Comparison of ENCODE assay signal across 37 cellular contexts in genomic region chr9:98451576-98451975, GRCh38.
A peak's percentile ranks its signal among the peaks of the same experiment; 100 is the strongest.
DNase-seq lines count a peak whose midpoint lies in the region; ATAC-seq, FAIRE-seq and TF ChIP-seq lines count a peak whose summit lies in the region.
"Had no signal": no experiment of that assay in that cellular context is flagged by ENCODE, and none has a peak within 500 bp of the region (broad histone marks: within the 10 kb centered on the region; RNA-seq: fewer than 3 reads in every experiment).

No MANE protein-coding gene starts in this region.

- peak overlapping the region; percentile 15 for H3K27ac Mint-ChIP-seq in neural progenitor cell
- H3K27ac Mint-ChIP-seq: B cell; CD14-positive monocyte; CD4-positive, alpha-beta memory T cell; CD4-positive, alpha-beta T cell; CD8-positive, alpha-beta memory T cell; CD8-positive, alpha-beta T cell had no signal

- TF ChIP-seq CTCF in K562 (IDR thresholded peaks at IDR 0.05 in 2 of 3, conservative IDR thresholded peaks at IDR 0.05 in 1 of 3; ENCODE audit: insufficient read depth in 2 of 3, low read depth in 1 of 3, low read length in 3 of 3) (no peak), coronary artery (IDR thresholded peaks at IDR 0.05) (no peak), H1 (IDR thresholded peaks at IDR 0.05; ENCODE audit: control extremely low read depth in 1 of 3, insufficient read depth in 1 of 3, low read depth in 1 of 3, low read length in 3 of 3) (no peak), neural progenitor cell (IDR thresholded peaks at IDR 0.05) (no peak)

- H4K20me1 ChIP-seq in K562 (replicated peaks; ENCODE audit: control insufficient read depth, insufficient read depth, low read length) (no peaks in the 10 kb centered on the region), H1 (replicated peaks in 1 of 2; ENCODE audit: control insufficient read depth in 1 of 2, insufficient read depth in 2 of 2, low read length in 2 of 2) (no peaks in the 10 kb centered on the region), neural progenitor cell (ENCODE audit: low read depth) (no peaks in the 10 kb centered on the region)
- H4K20me1 ChIP-seq: BLaER1; BLaER1 treated with 17β-estradiol and CSF1 and Interleukin-3, amounts not matched to agents 10 nM and 100 nM had no signal

- H4K5ac ChIP-seq in H1 (ENCODE audit: insufficient read length, low read depth, low read length), result no peak overlapping the region

- no peak overlapping the region for H2AFZ ChIP-seq in K562 (ENCODE audit: low read depth, low read length)
- H2AFZ ChIP-seq in H1 (ENCODE audit: low read length), result no peak overlapping the region
- H2AFZ ChIP-seq in neural progenitor cell (replicated peaks), result no peak overlapping the region

- H3K14ac ChIP-seq in H1 (ENCODE audit: insufficient read length), result no peak overlapping the region

- ATAC-seq in K562 (no peak), HG03175 (IDR thresholded peaks at IDR 0.05; ENCODE audit: unreplicated experiment) (no peak), HG03196 (IDR thresholded peaks at IDR 0.05; ENCODE audit: unreplicated experiment) (no peak)
- ATAC-seq: A549; CD8-positive, alpha-beta T cell had no signal

- H3K36me3 Mint-ChIP-seq in neural progenitor cell, result no peaks in the 10 kb centered on the region
- H3K36me3 Mint-ChIP-seq: CD14-positive monocyte; CD4-positive, alpha-beta memory T cell; CD8-positive, alpha-beta memory T cell; CD8-positive, alpha-beta T cell had no signal

- no peak overlapping the region for H2AK5ac ChIP-seq in H1 (ENCODE audit: low read depth, low read length)

- TF ChIP-seq RAD21 in K562 (CRISPR knock-in tag; conservative IDR thresholded peaks at IDR 0.05 in 1 of 2, IDR thresholded peaks at IDR 0.05 in 1 of 2), result no peak
- TF ChIP-seq RAD21 in H1 (IDR thresholded peaks at IDR 0.05 in 1 of 2, conservative IDR thresholded peaks at IDR 0.05 in 1 of 2; ENCODE audit: low read depth in 2 of 2, low read length in 2 of 2), result no peak

- no peak overlapping the region for H2BK120ac ChIP-seq in H1 (replicated peaks; ENCODE audit: low read depth, low read length)

- H2BK12ac ChIP-seq in H1 (ENCODE audit: low read depth, low read length), result no peak overlapping the region

- H3K56ac ChIP-seq in H1 (replicated peaks; ENCODE audit: insufficient read length, low read depth, low read length), result no peak overlapping the region

- DNase-seq in K562 (ENCODE audit: extremely low read depth in 1 of 4, low spot score in 3 of 4), result no peak
- peak; percentile 50 for DNase-seq in coronary artery (ENCODE audit: low spot score)
- no peak for DNase-seq in H1 (ENCODE audit: low read depth in 1 of 2, low spot score in 2 of 2)
- no peak for DNase-seq in neural progenitor cell (ENCODE audit: low spot score)
- no peak for DNase-seq in stimulated activated naive CD4-positive, alpha-beta T cell (lab: John Stamatoyannopoulos, UW)
- no peak for DNase-seq in activated CD4-positive, CD25-positive, alpha-beta regulatory T cell treated with anti-CD3 and anti-CD28 coated beads, Interleukin-2, amount 50 U/mL, for 72 hours
- DNase-seq: 8988T; ACHN; AML-193; BE2C; C1 segment of cervical spinal cord; Caco-2; Calu3; CD4-positive, alpha-beta memory T cell; CD4-positive, alpha-beta T cell; CD4-positive, CD25-positive, alpha-beta regulatory T cell; CD8-positive, alpha-beta memory T cell; CD8-positive, alpha-beta T cell; COR-L47; DMS 273 treated with DMSO at 0.1 percent for 48 hours; DMS153; DMS53; DMS79; DMS79 treated with DMSO at 0.1 percent for 48 hours; DND-41; EL had no signal

- H3K23me2 ChIP-seq in H1 (ENCODE audit: low read depth, low read length), result no peaks in the 10 kb centered on the region

- no peak overlapping the region for H3K27ac ChIP-seq in K562 (ENCODE audit: extremely low read depth, low read depth, low read length)
- no peak overlapping the region for H3K27ac ChIP-seq in coronary artery
- H3K27ac ChIP-seq in H1 (ENCODE audit: low read depth, low read length), result no peak overlapping the region
- H3K27ac ChIP-seq in neural progenitor cell, result no peak overlapping the region
- H3K27ac ChIP-seq: 22Rv1; A549; BLaER1; BLaER1 treated with 17β-estradiol and CSF1 and Interleukin-3, amounts not matched to agents 10 nM and 100 nM; C4-2B had no signal

- H3K27me3 ChIP-seq in K562 (ENCODE audit: control insufficient read depth in 2 of 2, insufficient read depth in 2 of 2, low read length in 2 of 2) (peaks cover 0 to 4% of the 10 kb centered on the region in 2 experiments; a peak in 1 of 5 replicates), H1 (replicated peaks in 1 of 4; ENCODE audit: control insufficient read depth in 3 of 4, extremely low read depth in 1 of 4, insufficient read depth in 3 of 4, low read length in 3 of 4) (no peaks in the 10 kb centered on the region; a peak in 1 of 7 replicates), neural progenitor cell (no peaks in the 10 kb centered on the region)
- H3K27me3 ChIP-seq: BE2C; BLaER1; BLaER1 treated with 17β-estradiol and CSF1 and Interleukin-3, amounts not matched to agents 10 nM and 100 nM had no signal

- H3K4me3 ChIP-seq in K562, result no peak overlapping the region
- H3K4me3 ChIP-seq in coronary artery, result no peak overlapping the region
- no peak overlapping the region for H3K4me3 ChIP-seq in H1 (ENCODE audit: extremely low read depth in 1 of 4, insufficient read depth in 2 of 4, low read depth in 3 of 4, low read length in 4 of 4)
- no peak overlapping the region for H3K4me3 ChIP-seq in neural progenitor cell
- H3K4me3 ChIP-seq: A549; BLaER1; BLaER1 treated with 17β-estradiol and CSF1 and Interleukin-3, amounts not matched to agents 10 nM and 100 nM had no signal

- peak overlapping the region; percentile 14; the same call in 1 of the 2 replicates for H4K8ac ChIP-seq in H1 (ENCODE audit: extremely low read depth, insufficient read depth, low read length)

- H3K9me3 Mint-ChIP-seq in neural progenitor cell, result no peaks in the 10 kb centered on the region
- H3K9me3 Mint-ChIP-seq: CD14-positive monocyte; CD4-positive, alpha-beta T cell; CD4-positive, CD25-positive, alpha-beta regulatory T cell; CD8-positive, alpha-beta memory T cell; CD8-positive, alpha-beta T cell had no signal

- peaks cover 8% of the 10 kb centered on the region for H3K27me3 Mint-ChIP-seq in neural progenitor cell (ENCODE audit: insufficient read depth, low read depth)

- H3F3A ChIP-seq in neural progenitor cell (ENCODE audit: low read depth), result no peaks in the 10 kb centered on the region

- H2BK5ac ChIP-seq in H1 (ENCODE audit: low read depth, low read length), result no peak overlapping the region

- H3K9ac ChIP-seq in K562 (ENCODE audit: insufficient read depth in 1 of 2, low read depth in 2 of 2, low read length in 2 of 2) (no peak overlapping the region), H1 (replicated peaks in 1 of 4; ENCODE audit: extremely low read depth in 1 of 4, low read depth in 3 of 4, low read length in 3 of 4) (no peak overlapping the region), neural progenitor cell (no peak overlapping the region)
- H3K9ac ChIP-seq: BLaER1; BLaER1 treated with 17β-estradiol and CSF1 and Interleukin-3, amounts not matched to agents 10 nM and 100 nM had no signal

- in situ Hi-C loops in K562 (cut with MboI), result no loop called here

- H2BK20ac ChIP-seq in H1 (ENCODE audit: low read length), result no peak overlapping the region

- H3K4me1 ChIP-seq in K562 (replicated peaks in 1 of 2; ENCODE audit: control insufficient read depth in 2 of 2, insufficient read depth in 2 of 2, low read length in 2 of 2) (peaks cover 0 to 4% of the 10 kb centered on the region in 2 experiments; a peak in 3 of 5 replicates), H1 (replicated peaks in 1 of 4; ENCODE audit: control insufficient read depth in 3 of 4, insufficient read depth in 4 of 4, low read length in 3 of 4) (peaks cover 0 to 3% (median 2%) of the 10 kb centered on the region in 4 experiments; a peak in 3 of 7 replicates), neural progenitor cell (no peaks in the 10 kb centered on the region)
- H3K4me1 ChIP-seq: A549, BE2C, BLaER1, Caco-2 had no signal

- H3K18ac ChIP-seq in H1 (ENCODE audit: extremely low read depth, low read length), result no peak overlapping the region

- no peak overlapping the region for H3K4ac ChIP-seq in H1 (replicated peaks; ENCODE audit: insufficient read length, low read depth, low read length)

- H3K23ac ChIP-seq in H1 (ENCODE audit: insufficient read length), result no peak overlapping the region

- POLR2A ChIA-PET in K562 (lab: Yijun Ruan, JAX), result interaction anchor here (1.4 kb wide), 1 partner anchor 9 kb away, joined by 8 read pairs; no protein-coding TSS in a partner anchor
- POLR2A ChIA-PET in H1 (lab: Charles Lee; ENCODE audit: partially characterized antibody), result interaction anchor here (1.4 kb wide), 1 partner anchor 8 kb away, joined by 3 read pairs; no protein-coding TSS in a partner anchor

- FAIRE-seq in K562 (lab: Jason Lieb, UNC) (no peak), H1 (lab: Jason Lieb, UNC) (no peak)
- FAIRE-seq: A204.1, A549, D721Med had no signal

- H3K9me3 ChIP-seq in K562 (replicated peaks; ENCODE audit: control insufficient read depth, insufficient read depth, low read depth, low read length) (no peaks in the 10 kb centered on the region), H1 (ENCODE audit: insufficient read depth in 2 of 2, low read depth in 1 of 2, low read length in 1 of 2) (peaks cover 0 to 3% of the 10 kb centered on the region in 2 experiments; a peak in 1 of 4 replicates), neural progenitor cell (ENCODE audit: low read depth) (no peaks in the 10 kb centered on the region)
- H3K9me3 ChIP-seq: A549; BE2C; BLaER1; BLaER1 treated with 17β-estradiol and CSF1 and Interleukin-3, amounts not matched to agents 10 nM and 100 nM; Caco-2 had no signal

- intact Hi-C loops in K562 (cut with micrococcal nuclease), result no loop called here

- no peaks in the 10 kb centered on the region for H3K9me1 ChIP-seq in K562 (ENCODE audit: control insufficient read depth, insufficient read depth, low read length)

- no peak overlapping the region for H3K4me3 Mint-ChIP-seq in neural progenitor cell
- H3K4me3 Mint-ChIP-seq: B cell; CD14-positive monocyte; CD4-positive, alpha-beta memory T cell; CD4-positive, alpha-beta T cell; CD4-positive, CD25-positive, alpha-beta regulatory T cell; CD8-positive, alpha-beta memory T cell; CD8-positive, alpha-beta T cell had no signal

- no peak overlapping the region for H3K4me2 ChIP-seq in K562 (ENCODE audit: insufficient read depth, low read length)
- H3K4me2 ChIP-seq in H1 (ENCODE audit: insufficient read depth in 1 of 2, low read depth in 2 of 2, low read length in 2 of 2), result no peak overlapping the region
- no peak overlapping the region for H3K4me2 ChIP-seq in neural progenitor cell
- H3K4me2 ChIP-seq: A549; BLaER1; BLaER1 treated with 17β-estradiol and CSF1 and Interleukin-3, amounts not matched to agents 10 nM and 100 nM had no signal

- 0% methylated on average over 1 of the region's 1 CpG for WGBS in K562 (ENCODE audit: insufficient coverage, low coverage, missing lambda C conversion rate)
- WGBS in H1 (ENCODE audit: extremely low coverage in 1 of 2, insufficient coverage in 1 of 2, insufficient read length in 1 of 2, insufficient replicate concordance in 2 of 2, low coverage in 1 of 2, low lambda C conversion rate in 2 of 2, missing lambda C conversion rate in 1 of 2), 2 experiments, result 85% methylated on average over 1 of the region's 1 CpG; no CpG with 5 or more reads in 1 of the 2 experiments

- no TSS peak for BruUV-seq in K562 (replicated peaks; lab: Mats Ljungman, UMichigan)

- no peak overlapping the region for H4K91ac ChIP-seq in H1 (replicated peaks; ENCODE audit: insufficient read length, low read length)

- CTCF ChIA-PET in K562 (lab: Yijun Ruan, JAX; ENCODE audit: low intra/inter-chr PET ratio) (no interaction called here), H1 (lab: Charles Lee; ENCODE audit: partially characterized antibody) (interaction anchor here (0.6 kb wide), 1 partner anchor 100 kb away, joined by 3 read pairs; no protein-coding TSS in a partner anchor)

- no peak for TF ChIP-seq EP300 in K562 (IDR thresholded peaks at IDR 0.05; ENCODE audit: low read length)
- no peak for TF ChIP-seq EP300 in H1 (IDR thresholded peaks at IDR 0.05; ENCODE audit: borderline replicate concordance in 1 of 2, low read depth in 2 of 2, low read length in 2 of 2)

- H3K4me1 Mint-ChIP-seq in neural progenitor cell, result peaks cover 4% of the 10 kb centered on the region
- H3K4me1 Mint-ChIP-seq: B cell; CD14-positive monocyte; CD4-positive, alpha-beta memory T cell; CD4-positive, CD25-positive, alpha-beta regulatory T cell; CD8-positive, alpha-beta memory T cell had no signal

- H3K79me1 ChIP-seq in H1 (ENCODE audit: low read depth, low read length), result no peaks in the 10 kb centered on the region

- H2BK15ac ChIP-seq in H1 (ENCODE audit: low read length), result no peak overlapping the region

- H3K79me2 ChIP-seq in K562 (ENCODE audit: control insufficient read depth, insufficient read depth, low read length) (no peaks in the 10 kb centered on the region), H1 (ENCODE audit: control insufficient read depth in 1 of 2, insufficient read depth in 2 of 2, low read length in 2 of 2) (no peaks in the 10 kb centered on the region), neural progenitor cell (ENCODE audit: low read depth) (no peaks in the 10 kb centered on the region)

- no peaks in the 10 kb centered on the region for H3K36me3 ChIP-seq in K562 (ENCODE audit: control insufficient read depth, insufficient read depth, low read length)
- H3K36me3 ChIP-seq in H1 (ENCODE audit: control insufficient read depth in 2 of 4, insufficient read depth in 4 of 4, low read length in 3 of 4), result no peaks in the 10 kb centered on the region
- H3K36me3 ChIP-seq in neural progenitor cell, result no peaks in the 10 kb centered on the region
- H3K36me3 ChIP-seq: BE2C; BLaER1; BLaER1 treated with 17β-estradiol and CSF1 and Interleukin-3, amounts not matched to agents 10 nM and 100 nM had no signal

- TF ChIP-seq POLR2A in K562 (conservative IDR thresholded peaks at IDR 0.05) (no peak), H1 (IDR thresholded peaks at IDR 0.05; ENCODE audit: control extremely low read depth in 1 of 2, low read depth in 2 of 2, low read length in 2 of 2) (no peak)
